In genomic region chr12:103840881-103841689, GRCh38 we compare ENCODE assay signal across 8 cellular contexts. TPM values are rescaled to one million over a fixed set of nuclear protein-coding genes. Genes with fewer than 3 reads are reported as not detected.
DNase-seq lines count a peak whose midpoint lies in the region; ATAC-seq, FAIRE-seq and TF ChIP-seq lines count a peak whose summit lies in the region.

Gene NT5DC3, minus strand, starts transcription at chr12:103841234. Its CDS starts 78 bp downstream, at chr12:103841156.

- H3K4me2 ChIP-seq in A549, result peak within 1 kb of the TSS; percentile 93

- no peaks in the 10 kb centered on the region for H3K9me3 ChIP-seq in A549

- H3K4me1 ChIP-seq in A549, result peaks cover 25% of the 10 kb centered on the region

- CTCF ChIA-PET in A549 (lab: Yijun Ruan, JAX) (interaction anchor here (0.6 to 2.0 kb wide), 10 partner anchors 8 to 105 kb away, joined by 3 to 8 read pairs (median 4); no protein-coding TSS in a partner anchor), activated B cell treated with CpG ODN at 0.5 μM for 24 hours (lab: Charles Lee) (interaction anchor here (1.3 kb wide), 1 partner anchor 9 kb away, joined by 4 read pairs; no protein-coding TSS in a partner anchor)

- H3K4me1 Mint-ChIP-seq in activated B cell treated with CpG ODN at 0.5 μM for 24 hours, result peaks cover 32% of the 10 kb centered on the region

- POLR2A ChIA-PET in A549 (lab: Yijun Ruan, JAX) (interaction anchor here (0.7 to 2.5 kb wide), 11 partner anchors 8 to 124 kb away, joined by 3 to 14 read pairs (median 5); partner anchors contain the start of genes HSP90B1 and TDG), activated B cell treated with CpG ODN at 0.5 μM for 24 hours (lab: Charles Lee) (interaction anchor here (0.6 to 4.0 kb wide), 5 partner anchors 9 to 1267 kb away, joined by 3 to 36 read pairs (median 15); partner anchors contain the start of genes HSP90B1, TDG and WASHC4)

- peak within 1 kb of the TSS; percentile 89 for H3K4me3 Mint-ChIP-seq in activated B cell treated with CpG ODN at 0.5 μM for 24 hours

- DNase-seq in A549 (ENCODE audit: low read depth in 1 of 2, low spot score in 1 of 2), result peak; percentile 62 to 91
- DNase-seq in NCI-H2171 (lab: John Stamatoyannopoulos, UW), result peak; percentile 73
- DNase-seq in activated B cell treated with CpG ODN at 0.5 μM for 24 hours, result peak; percentile 83
- DNase-seq in cardiac fibroblast (ENCODE audit: low read depth in 2 of 2), result peak; percentile 76 to 87
- peak; percentile 81 for DNase-seq in iris pigment epithelial cell (ENCODE audit: low read depth)
- peak; percentile 80 for DNase-seq in stimulated activated CD4-positive, alpha-beta T cell treated with anti-CD3 and anti-CD28 coated beads, Interleukin-12 subunit alpha, Interleukin-12 subunit beta, amount 100 ng/mL, for 4 hours

- ATAC-seq in A549 (peak; percentile 82 to 88), GM18520 (IDR thresholded peaks at IDR 0.05; ENCODE audit: unreplicated experiment) (peak; percentile 71), HG03045 (IDR thresholded peaks at IDR 0.05; ENCODE audit: unreplicated experiment) (peak; percentile 82), activated B cell treated with CpG ODN at 0.5 μM for 24 hours (ENCODE audit: low read depth) (peak; percentile 91)

- H3K27me3 Mint-ChIP-seq in activated B cell treated with CpG ODN at 0.5 μM for 24 hours, result no peaks in the 10 kb centered on the region

- FAIRE-seq in A549 (lab: Jason Lieb, UNC), result no peak

- intact Hi-C loops in activated B cell treated with CpG ODN at 0.5 μM for 24 hours (cut with micrococcal nuclease), result loop anchor here (1.0 to 5.0 kb wide), 6 partner anchors 9 to 1779 kb away; partner anchors contain the start of genes HCFC2, HSP90B1 and WASHC3

- no peak for TF ChIP-seq CTCF in A549 (IDR thresholded peaks at IDR 0.05)
- TF ChIP-seq CTCF in activated B cell treated with CpG ODN at 0.5 μM for 24 hours (IDR thresholded peaks at IDR 0.05), result no peak
- no peak for TF ChIP-seq CTCF in cardiac fibroblast (IDR thresholded peaks at IDR 0.05; ENCODE audit: low read depth, low read length)

- H3K4me3 ChIP-seq in A549 (peak within 1 kb of the TSS; percentile 98), cardiac fibroblast (replicated peaks in 1 of 2; ENCODE audit: low read depth in 2 of 2, low read length in 2 of 2) (peak within 1 kb of the TSS; percentile 80 to 83)

- H3K9me3 Mint-ChIP-seq in activated B cell treated with CpG ODN at 0.5 μM for 24 hours, result no peaks in the 10 kb centered on the region

- H3K36me3 Mint-ChIP-seq in activated B cell treated with CpG ODN at 0.5 μM for 24 hours (ENCODE audit: low read depth), result peaks cover 5% of the 10 kb centered on the region

- H3K27ac ChIP-seq in A549, result peak within 1 kb of the TSS; percentile 93 to 97

- 0 out of 5 replicates have a peak, but pooled peaks of 1 of the 2 experiments have one; percentile 20 for TF ChIP-seq RAD21 in A549 (conservative IDR thresholded peaks at IDR 0.05 in 1 of 2, IDR thresholded peaks at IDR 0.05 in 1 of 2)

- H3K27ac Mint-ChIP-seq in activated B cell treated with CpG ODN at 0.5 μM for 24 hours, result peak within 1 kb of the TSS; percentile 84

- no peak for TF ChIP-seq EP300 in A549 (IDR thresholded peaks at IDR 0.05)

- TF ChIP-seq POLR2A in A549 (IDR thresholded peaks at IDR 0.05; ENCODE audit: low read length), result peak; percentile 97

- 1% methylated on average over 16 of the region's 86 CpGs for WGBS in A549 (ENCODE audit: missing lambda C conversion rate)

TF ChIP-seq in A549, 52 proteins besides CTCF, POLR2A, EP300 and RAD21 (continues in another document):
- TF ChIP-seq, protein P1, sequence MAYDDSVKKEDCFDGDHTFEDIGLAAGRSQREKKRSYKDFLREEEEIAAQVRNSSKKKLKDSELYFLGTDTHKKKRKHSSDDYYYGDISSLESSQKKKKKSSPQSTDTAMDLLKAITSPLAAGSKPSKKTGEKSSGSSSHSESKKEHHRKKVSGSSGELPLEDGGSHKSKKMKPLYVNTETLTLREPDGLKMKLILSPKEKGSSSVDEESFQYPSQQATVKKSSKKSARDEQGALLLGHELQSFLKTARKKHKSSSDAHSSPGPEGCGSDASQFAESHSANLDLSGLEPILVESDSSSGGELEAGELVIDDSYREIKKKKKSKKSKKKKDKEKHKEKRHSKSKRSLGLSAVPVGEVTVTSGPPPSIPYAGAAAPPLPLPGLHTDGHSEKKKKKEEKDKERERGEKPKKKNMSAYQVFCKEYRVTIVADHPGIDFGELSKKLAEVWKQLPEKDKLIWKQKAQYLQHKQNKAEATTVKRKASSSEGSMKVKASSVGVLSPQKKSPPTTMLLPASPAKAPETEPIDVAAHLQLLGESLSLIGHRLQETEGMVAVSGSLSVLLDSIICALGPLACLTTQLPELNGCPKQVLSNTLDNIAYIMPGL (CRISPR knock-in tag; IDR thresholded peaks at IDR 0.05; ENCODE audit: borderline replicate concordance), result no peak
- TF ChIP-seq, protein P2, sequence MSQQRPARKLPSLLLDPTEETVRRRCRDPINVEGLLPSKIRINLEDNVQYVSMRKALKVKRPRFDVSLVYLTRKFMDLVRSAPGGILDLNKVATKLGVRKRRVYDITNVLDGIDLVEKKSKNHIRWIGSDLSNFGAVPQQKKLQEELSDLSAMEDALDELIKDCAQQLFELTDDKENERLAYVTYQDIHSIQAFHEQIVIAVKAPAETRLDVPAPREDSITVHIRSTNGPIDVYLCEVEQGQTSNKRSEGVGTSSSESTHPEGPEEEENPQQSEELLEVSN (IDR thresholded peaks at IDR 0.05; ENCODE audit: borderline replicate concordance, low read depth), result peak; percentile 47; the same call in 1 of the 2 replicates
- TF ChIP-seq GATA3 (IDR thresholded peaks at IDR 0.05; ENCODE audit: borderline replicate concordance) (peak; percentile 7; the same call in 1 of the 2 replicates), MAFK (IDR thresholded peaks at IDR 0.05; ENCODE audit: partially characterized antibody) (no peak), MAZ (IDR thresholded peaks at IDR 0.05; ENCODE audit: borderline replicate concordance, low read depth, low read length) (no peak), BCL3 (IDR thresholded peaks at IDR 0.05) (peak; percentile 82; the same call in 2 of the 3 replicates), MAX (IDR thresholded peaks at IDR 0.05) (peak; percentile 97), REST (IDR thresholded peaks at IDR 0.05) (no peak), CHD4 (IDR thresholded peaks at IDR 0.05; ENCODE audit: borderline replicate concordance) (no peak), MYC (IDR thresholded peaks at IDR 0.05; ENCODE audit: borderline replicate concordance, low read length) (peak; percentile 91; the same call in 1 of the 2 replicates), TP53 (CRISPR knock-in tag; IDR thresholded peaks at IDR 0.05) (peak; percentile 83; the same call in 1 of the 2 replicates)
- TF ChIP-seq, protein P3, sequence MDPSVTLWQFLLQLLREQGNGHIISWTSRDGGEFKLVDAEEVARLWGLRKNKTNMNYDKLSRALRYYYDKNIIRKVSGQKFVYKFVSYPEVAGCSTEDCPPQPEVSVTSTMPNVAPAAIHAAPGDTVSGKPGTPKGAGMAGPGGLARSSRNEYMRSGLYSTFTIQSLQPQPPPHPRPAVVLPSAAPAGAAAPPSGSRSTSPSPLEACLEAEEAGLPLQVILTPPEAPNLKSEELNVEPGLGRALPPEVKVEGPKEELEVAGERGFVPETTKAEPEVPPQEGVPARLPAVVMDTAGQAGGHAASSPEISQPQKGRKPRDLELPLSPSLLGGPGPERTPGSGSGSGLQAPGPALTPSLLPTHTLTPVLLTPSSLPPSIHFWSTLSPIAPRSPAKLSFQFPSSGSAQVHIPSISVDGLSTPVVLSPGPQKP (IDR thresholded peaks at IDR 0.05; ENCODE audit: low read depth, low read length), result no peak

RNA-seq across cellular contexts. Expression of gene NT5DC3, which starts in this region (rescaled TPM):
- 5.2 and 8.8 TPM in 2 replicates for polyA plus RNA-seq in A549 (2011; rRNA removed)
- 4.1 and 5.4 TPM in 2 replicates for polyA plus RNA-seq in A549 (2012; cell fraction: cytosol; rRNA removed)
- 11.6 and 21.4 TPM in 2 replicates for polyA plus RNA-seq in A549 (2012; cell fraction: nucleus; rRNA removed)
- polyA plus RNA-seq in A549 (2017; fragmentation: RNase III; extraction: RNeasy Plus Mini Kit Qiagen cat#74134 plus additional on column Dnase treatment), result 5.6 to 6.7 TPM (median 6.3 TPM) in 3 replicates
- 9.8 and 13.0 TPM in 2 replicates for polyA minus RNA-seq in A549 (2011; rRNA and poly(A)+ RNA removed)
- 11.6 and 12.4 TPM in 2 replicates for total RNA-seq in activated B cell treated with CpG ODN at 0.5 μM for 24 hours

Comparison
In these comparisons a context has a peak if more than half of its experiments do, and no peak if none do; other contexts are left out.
1. Peak in every context shown above with its lines: DNase-seq, ATAC-seq, H3K4me3 ChIP-seq and H3K27ac ChIP-seq.